8 cellular contexts compared by ENCODE assay signal in the genomic region with DNA sequence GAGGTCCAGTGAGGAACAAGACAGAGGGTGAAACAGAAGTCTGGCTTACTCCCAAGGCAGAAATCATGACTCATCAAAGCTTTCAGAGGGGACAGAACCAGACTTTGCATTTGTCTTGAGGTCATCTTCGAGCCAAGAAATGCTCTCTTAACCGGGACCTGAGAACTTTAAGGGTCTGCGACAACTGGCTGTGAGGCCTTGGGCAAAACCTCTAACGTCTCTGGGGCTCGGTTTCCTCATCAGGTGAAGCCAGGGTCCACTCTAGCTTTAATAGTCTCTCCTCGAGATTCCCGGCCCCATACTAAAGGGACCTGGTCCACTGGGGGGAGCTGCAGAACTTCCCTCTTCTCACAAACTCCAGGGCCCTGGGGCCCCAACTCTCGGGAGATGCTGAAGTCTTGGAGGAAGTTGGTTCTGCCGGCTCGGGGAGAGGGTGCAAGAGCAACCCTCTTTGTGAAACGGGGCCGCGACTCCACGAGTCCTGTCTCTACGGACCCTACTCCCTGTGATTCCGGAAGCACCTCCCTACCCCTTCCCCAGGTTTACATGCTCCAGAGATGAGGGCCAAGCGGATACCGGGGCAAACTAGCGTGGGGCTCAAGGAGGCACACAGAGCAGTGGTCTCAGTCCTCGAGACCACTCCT. TPM values are rescaled to one million over a fixed set of nuclear protein-coding genes. Genes with fewer than 3 reads are reported as not detected.
DNase-seq lines count a peak whose midpoint lies in the region; ATAC-seq and TF ChIP-seq lines count a peak whose summit lies in the region.

No MANE protein-coding gene starts in this region.

- H2AFZ ChIP-seq in Loucy (ENCODE audit: low read length), result peak overlapping the region; percentile 91

- H3K27ac ChIP-seq in dorsolateral prefrontal cortex (peak overlapping the region in 57 of 59 donors; percentile 25 to 95 (median 80)), left lung (peak overlapping the region; percentile 85 to 92)

- H3K9me3 ChIP-seq in Loucy (ENCODE audit: insufficient read depth, low read depth, low read length) (no peaks in the 10 kb centered on the region), left lung (no peaks in the 10 kb centered on the region)

- H3K79me2 ChIP-seq in Loucy (ENCODE audit: insufficient read depth, low read length), result no peaks in the 10 kb centered on the region

- H3K4me1 ChIP-seq in Loucy (ENCODE audit: insufficient read depth, low read length, poor library complexity, severe bottlenecking), result no peaks in the 10 kb centered on the region
- peaks cover 5 to 50% of the 10 kb centered on the region in 2 donors for H3K4me1 ChIP-seq in left lung

- no peaks in the 10 kb centered on the region for H3F3A ChIP-seq in Loucy (ENCODE audit: low read depth)

- H3K27me3 ChIP-seq in Loucy (ENCODE audit: insufficient read depth, low read length, poor library complexity, severe bottlenecking), result no peaks in the 10 kb centered on the region
- peaks cover 0 to 25% (median 0%) of the 10 kb centered on the region in 45 donors for H3K27me3 ChIP-seq in dorsolateral prefrontal cortex
- peaks cover 0 to 58% of the 10 kb centered on the region in 2 donors for H3K27me3 ChIP-seq in left lung

- ATAC-seq in GM21529 (IDR thresholded peaks at IDR 0.05; ENCODE audit: unreplicated experiment) (peak; percentile 44), left lung (peak; percentile 61)

- no peaks in the 10 kb centered on the region for H3K9me2 ChIP-seq in Loucy (replicated peaks; ENCODE audit: low read depth, low read length)

- H3K4me2 ChIP-seq in Loucy (ENCODE audit: low read depth, low read length, poor library complexity, severe bottlenecking), result peak overlapping the region; percentile 72

- intact Hi-C loops in dorsolateral prefrontal cortex (cut with DNase I), result no loop called here
- intact Hi-C loops in left lung (cut with DNase I), result no loop called here

- DNase-seq in ELR (ENCODE audit: low read depth) (peak; percentile 90), dorsolateral prefrontal cortex (peak in 8 of 10 donors; percentile 41 to 64 (median 57)), left lung (peak; percentile 83 to 84), SK-N-DZ (ENCODE audit: low spot score) (no peak)
- DNase-seq in stimulated activated CD4-positive, alpha-beta T cell treated with anti-CD3 and anti-CD28 coated beads, Interleukin-2, amount 100 ng/mL, for 24 hours, result peak; percentile 37 to 45

- H3K36me3 ChIP-seq in Loucy (ENCODE audit: insufficient read depth, low read length), result no peaks in the 10 kb centered on the region
- no peaks in the 10 kb centered on the region for H3K36me3 ChIP-seq in left lung

- peak overlapping the region; percentile 68 for H3K9ac ChIP-seq in Loucy (ENCODE audit: low read depth, low read length, poor library complexity, severe bottlenecking)

- peak; percentile 31; the same call in 1 of the 2 replicates for TF ChIP-seq CTCF in Loucy (conservative IDR thresholded peaks at IDR 0.05; ENCODE audit: low read length)
- peak; percentile 32 for TF ChIP-seq CTCF in WI38 (IDR thresholded peaks at IDR 0.05; ENCODE audit: low read depth, low read length)
- TF ChIP-seq CTCF in dorsolateral prefrontal cortex (IDR thresholded peaks at IDR 0.05 in 54 of 56, conservative IDR thresholded peaks at IDR 0.05 in 2 of 56; ENCODE audit: low read depth in 1 of 56, partially characterized antibody in 56 of 56), result peak in 45 of 56 donors; percentile 15 to 54 (median 35)
- peak in 1 of 2 donors; percentile 13 for TF ChIP-seq CTCF in left lung (IDR thresholded peaks at IDR 0.05)

- peak overlapping the region; percentile 74 for H3K4me3 ChIP-seq in Loucy (ENCODE audit: low read length, poor library complexity, severe bottlenecking)
- H3K4me3 ChIP-seq in WI38 (ENCODE audit: low read depth, low read length), result peak overlapping the region; percentile 91
- H3K4me3 ChIP-seq in dorsolateral prefrontal cortex, result peak overlapping the region; percentile 44 to 84 (median 69)
- H3K4me3 ChIP-seq in left lung, result peak overlapping the region; percentile 60 to 67

- H4K20me1 ChIP-seq in Loucy (ENCODE audit: insufficient read depth, low read length, poor library complexity, severe bottlenecking), result no peaks in the 10 kb centered on the region

RNA-seq across cellular contexts. Expression of a gene that starts 2.6 kb away (rescaled TPM):
- 100 to 1,000 TPM in 1 of 120 experiments, 10 to 100 TPM in 119; 13.7 to 107 (median 44.3) TPM for total RNA-seq in dorsolateral prefrontal cortex
- total RNA-seq in left lung, result 10 to 100 TPM; 17.1 to 34.1 TPM
- not detected in 2 replicates for polyA plus RNA-seq in SK-N-DZ (2014; cell fraction: cytosol; rRNA removed)
- not detected in 2 replicates for polyA plus RNA-seq in SK-N-DZ (2014; cell fraction: nucleus; rRNA removed)
